1 cellular context compared by ENCODE assay signal in genomic region chr19:18013210-18013609, GRCh38.
TF ChIP-seq lines count a peak whose summit lies in the region.

No MANE protein-coding gene starts in this region.

TF ChIP-seq in liver, 16 proteins besides CTCF, POLR2A, EP300 and RAD21 (continued from another document):
- TF ChIP-seq REST (IDR thresholded peaks at IDR 0.05): no peak
- TF ChIP-seq JUND (IDR thresholded peaks at IDR 0.05): no peak
- TF ChIP-seq SP1 (IDR thresholded peaks at IDR 0.05): no peak
- no peak for TF ChIP-seq EGR1 (IDR thresholded peaks at IDR 0.05; ENCODE audit: low read depth in 2 of 2)
TF ChIP-seq in liver: peak in this region for 0.
